ENCODE assay signal across 1 cellular context in genomic region chr2:108448678-108449409, GRCh38.
A peak's percentile ranks its signal among the peaks of the same experiment; 100 is the strongest.
TF ChIP-seq lines count a peak whose summit lies in the region.

Gene GCC2, plus strand, starts transcription at chr2:108449206. Its CDS starts 69 bp downstream, at chr2:108449275.

TF ChIP-seq in K562, 482 proteins besides CTCF, POLR2A, EP300 and RAD21 (continued from another document and continues in another):
- TF ChIP-seq ATF3 (IDR thresholded peaks at IDR 0.05) = no peak
- no peak; the same call in 1 of the 2 replicates for TF ChIP-seq ATF3 (CRISPR knock-in tag; conservative IDR thresholded peaks at IDR 0.05)
- TF ChIP-seq ZEB2 (IDR thresholded peaks at IDR 0.05) = no peak; the same call in none of the 2 replicates
- TF ChIP-seq PRMT5 (CRISPR knock-in tag; IDR thresholded peaks at IDR 0.05) = no peak
- TF ChIP-seq SMAD1 (IDR thresholded peaks at IDR 0.05; ENCODE audit: low read depth, low read length, partially characterized antibody) = peak; percentile 61
- TF ChIP-seq RREB1 (CRISPR knock-in tag; IDR thresholded peaks at IDR 0.05) = 0 out of 2 replicates have a peak, but pooled peaks have one; percentile 41
- TF ChIP-seq CHCHD3 (CRISPR knock-in tag; IDR thresholded peaks at IDR 0.05) = no peak
- no peak for TF ChIP-seq CCNT2 (IDR thresholded peaks at IDR 0.05; ENCODE audit: borderline replicate concordance, extremely low read depth, insufficient read length, low read depth, low read length)
- TF ChIP-seq ZNF586 (CRISPR knock-in tag; conservative IDR thresholded peaks at IDR 0.05) = no peak
- peak; percentile 65; the same call in 1 of the 2 replicates for TF ChIP-seq ZBTB17 (CRISPR knock-in tag; IDR thresholded peaks at IDR 0.05)
- peak; percentile 88 for TF ChIP-seq CXXC5 (CRISPR knock-in tag; IDR thresholded peaks at IDR 0.05)
- no peak for TF ChIP-seq EZH2 (IDR thresholded peaks at IDR 0.05; ENCODE audit: borderline replicate concordance, low read depth, low read length)
- no peak for TF ChIP-seq FOXP4 (CRISPR knock-in tag; IDR thresholded peaks at IDR 0.05; ENCODE audit: borderline replicate concordance)
- TF ChIP-seq ZNF347 (CRISPR knock-in tag; IDR thresholded peaks at IDR 0.05; ENCODE audit: low read depth) = no peak
- no peak for TF ChIP-seq PHB2 (IDR thresholded peaks at IDR 0.05; ENCODE audit: low read depth)
- no peak for TF ChIP-seq ZFPM2 (CRISPR knock-in tag; IDR thresholded peaks at IDR 0.05)
- no peak for TF ChIP-seq BRD4 (IDR thresholded peaks at IDR 0.05)
- no peak for TF ChIP-seq ZNF764 (CRISPR knock-in tag; IDR thresholded peaks at IDR 0.05; ENCODE audit: low read depth)
- no peak for TF ChIP-seq HINFP (tag; conservative IDR thresholded peaks at IDR 0.05; ENCODE audit: low read depth)
- TF ChIP-seq ZNF696 (CRISPR knock-in tag; conservative IDR thresholded peaks at IDR 0.05) = no peak
- TF ChIP-seq KLF10 (CRISPR knock-in tag; IDR thresholded peaks at IDR 0.05) = no peak
- TF ChIP-seq FOXK1 (CRISPR knock-in tag; IDR thresholded peaks at IDR 0.05; ENCODE audit: borderline replicate concordance) = no peak
- TF ChIP-seq CREBBP (IDR thresholded peaks at IDR 0.05; ENCODE audit: low read depth, low read length) = no peak
- TF ChIP-seq ZNF655 (CRISPR knock-in tag; IDR thresholded peaks at IDR 0.05) = no peak
- no peak for TF ChIP-seq ZBED1 (IDR thresholded peaks at IDR 0.05)
- TF ChIP-seq KLF13 (tag; IDR thresholded peaks at IDR 0.05; ENCODE audit: borderline replicate concordance, low read depth) = peak; percentile 87
- TF ChIP-seq HCFC1 (IDR thresholded peaks at IDR 0.05; ENCODE audit: low read depth, low read length) = peak; percentile 74
- peak; percentile 94 for TF ChIP-seq GABPB1 (CRISPR knock-in tag; IDR thresholded peaks at IDR 0.05)
- no peak for TF ChIP-seq TSHZ1 (CRISPR knock-in tag; IDR thresholded peaks at IDR 0.05)
- TF ChIP-seq AFF1 (IDR thresholded peaks at IDR 0.05; ENCODE audit: low read depth in 1 of 2, partially characterized antibody in 2 of 2) = no peak
- peak; percentile 88 for TF ChIP-seq KDM5B (IDR thresholded peaks at IDR 0.05; ENCODE audit: insufficient replicate concordance, low read depth, low read length)
- no peak for TF ChIP-seq TOE1 (IDR thresholded peaks at IDR 0.05; ENCODE audit: borderline replicate concordance)
- TF ChIP-seq TOE1 (CRISPR knock-in tag; IDR thresholded peaks at IDR 0.05; ENCODE audit: borderline replicate concordance, low read depth) = 0 out of 2 replicates have a peak, but pooled peaks have one; percentile 54
- no peak for TF ChIP-seq BDP1 (IDR thresholded peaks at IDR 0.05; ENCODE audit: insufficient read depth, insufficient read length)
- no peak for TF ChIP-seq ATF6 (CRISPR knock-in tag; IDR thresholded peaks at IDR 0.05)
- no peak for TF ChIP-seq ILK (tag; IDR thresholded peaks at IDR 0.05; ENCODE audit: borderline replicate concordance, low read depth)
- no peak for TF ChIP-seq TCF7L2 (IDR thresholded peaks at IDR 0.05; ENCODE audit: low read depth, low read length)
